Comparison of ENCODE assay signal across 21 cellular contexts in genomic region chr7:51012569-51013217, GRCh38.
"Had no signal": no experiment of that assay in that cellular context is flagged by ENCODE, and none has a peak within 500 bp of the region (broad histone marks: within the 10 kb centered on the region; RNA-seq: fewer than 3 reads in every experiment).

No MANE protein-coding gene starts in this region.

- H3K9me3 ChIP-seq: psoas muscle, stomach, thyroid gland had no signal

- H3K27ac ChIP-seq: epithelial cell of prostate, parathyroid adenoma, psoas muscle, stomach, thyroid gland, VCaP had no signal

- H2AFZ ChIP-seq: parathyroid adenoma had no signal

- ATAC-seq: activated naive CD8-positive, alpha-beta T cell treated with anti-CD3 and anti-CD28 coated beads, Interleukin-2, amount 50 U/mL, for 24 hours; activated T-cell treated with anti-CD3 and anti-CD28 coated beads, Interleukin-2, amount 50 U/mL, for 4 hours; activated T-helper 17 cell treated with anti-CD3 and anti-CD28 coated beads, Interleukin-2, amount 50 U/mL, for 72 hours; left lobe of liver; psoas muscle; stimulated activated naive B cell treated with anti-CD40 and anti-IgM and Interleukin-4, amounts not matched to agents 10 μg/mL and 1 μg/mL and 100 μg/mL, for 72 hours had no signal

- H3K4me1 ChIP-seq: stomach had no signal

- H3K9ac ChIP-seq: parathyroid adenoma had no signal

- DNase-seq: activated CD4-positive, alpha-beta T cell treated with anti-CD3 and anti-CD28 coated beads for 4 hours; activated CD4-positive, alpha-beta T cell treated with anti-CD3 and anti-CD28 coated beads, Interleukin-2, amount 50 U/mL, for 4 hours; activated gamma-delta T cell treated with Interleukin-2 at 50 U/mL for 16 hours; activated naive CD8-positive, alpha-beta T cell treated with anti-CD3 and anti-CD28 coated beads, Interleukin-2, amount 50 U/mL, for 24 hours; activated T-cell treated with anti-CD3 and anti-CD28 coated beads, Interleukin-2, amount 50 U/mL, for 4 hours; amygdala; central memory CD4-positive, alpha-beta T cell; dermis blood vessel endothelial cell; effector CD8-positive, alpha-beta T cell; kidney; psoas muscle; stimulated activated CD4-positive, alpha-beta T cell treated with anti-CD3 and anti-CD28 coated beads, Interleukin-15, amount 100 ng/mL, for 24 hours; stimulated activated CD4-positive, alpha-beta T cell treated with anti-CD3 and anti-CD28 coated beads, Interleukin-2, amount 100 ng/mL, for 24 hours; stimulated activated naive B cell treated with anti-CD40 and anti-IgM and Interleukin-4, amounts not matched to agents 10 μg/mL and 1 μg/mL and 100 μg/mL, for 72 hours; stomach; thyroid gland had no signal

- H3K27me3 ChIP-seq: stomach, thyroid gland had no signal

- H3K36me3 ChIP-seq: stomach, thyroid gland had no signal

- H3K4me3 ChIP-seq: psoas muscle, stomach, thyroid gland had no signal
